1 cellular context compared by ENCODE assay signal in the genomic region with DNA sequence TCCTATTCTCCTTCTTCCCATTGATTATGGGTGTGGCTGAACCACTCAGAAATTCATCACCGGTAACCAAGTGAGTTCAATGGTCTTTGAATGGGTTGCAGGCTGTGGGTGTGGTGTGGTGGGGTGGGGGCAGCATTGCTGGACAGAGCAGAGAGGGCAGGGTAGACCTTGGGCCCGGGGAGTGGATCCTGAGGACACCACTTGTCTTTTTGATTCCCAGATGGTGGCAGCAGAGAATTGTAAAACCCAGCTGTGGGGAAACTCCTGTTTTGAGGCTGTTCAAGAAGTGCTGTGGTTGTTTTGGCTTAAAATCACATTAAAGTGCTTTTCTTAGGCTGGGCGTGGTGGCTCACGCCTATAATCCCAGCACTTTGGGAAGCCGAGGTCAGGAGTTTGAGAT.
TF ChIP-seq lines count a peak whose summit lies in the region.

No MANE protein-coding gene starts in this region.

TF ChIP-seq in endothelial cell of umbilical vein, 7 proteins besides CTCF, POLR2A, EP300 and RAD21 (continued from another document):
- TF ChIP-seq MYC (IDR thresholded peaks at IDR 0.05; ENCODE audit: low read depth, low read length), result no peak
- TF ChIP-seq, protein P1, sequence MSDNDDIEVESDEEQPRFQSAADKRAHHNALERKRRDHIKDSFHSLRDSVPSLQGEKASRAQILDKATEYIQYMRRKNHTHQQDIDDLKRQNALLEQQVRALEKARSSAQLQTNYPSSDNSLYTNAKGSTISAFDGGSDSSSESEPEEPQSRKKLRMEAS (IDR thresholded peaks at IDR 0.05; ENCODE audit: insufficient read depth, insufficient read length), result no peak
